ENCODE assay signal across 22 cellular contexts in genomic region chr10:129516846-129517679, GRCh38.
"Had no signal": no experiment of that assay in that cellular context is flagged by ENCODE, and none has a peak within 500 bp of the region (broad histone marks: within the 10 kb centered on the region; RNA-seq: fewer than 3 reads in every experiment).

No MANE protein-coding gene starts in this region.

- H3K4me3 ChIP-seq: dorsolateral prefrontal cortex, esophagus muscularis mucosa, gastrocnemius medialis, left ventricle myocardium inferior, lung, ovary, smooth muscle cell, tibial nerve, upper lobe of right lung had no signal

- H3K27ac Mint-ChIP-seq: nephron progenitor cell; progenitor cell of endocrine pancreas; stimulated activated effector memory CD8-positive, alpha-beta T cell treated with anti-CD3 and anti-CD28 coated beads, Interleukin-12 subunit alpha, Interleukin-12 subunit beta, amount 100 ng/mL, for 72 hours had no signal

- H3K9me3 ChIP-seq: esophagus muscularis mucosa, gastrocnemius medialis, left ventricle myocardium inferior, neutrophil, ovary, tibial nerve, upper lobe of right lung had no signal

- H3K4me2 ChIP-seq: smooth muscle cell had no signal

- H3K36me3 ChIP-seq: esophagus muscularis mucosa, gastrocnemius medialis, left ventricle myocardium inferior, neutrophil, ovary, upper lobe of right lung had no signal

- ATAC-seq: gastrocnemius medialis; stimulated activated naive CD8-positive, alpha-beta T cell treated with anti-CD3 and anti-CD28 coated beads, Interleukin-15, Interleukin-2, amounts not matched to agents 100 U/mL and 50 U/mL, for 24 hours; upper lobe of right lung had no signal

- H3K4me3 Mint-ChIP-seq: nephron progenitor cell; stimulated activated effector memory CD8-positive, alpha-beta T cell treated with anti-CD3 and anti-CD28 coated beads, Interleukin-12 subunit alpha, Interleukin-12 subunit beta, amount 100 ng/mL, for 72 hours had no signal

- H3K4me1 ChIP-seq: gastrocnemius medialis, tibial nerve, upper lobe of right lung had no signal

- H3K27me3 ChIP-seq: dorsolateral prefrontal cortex, esophagus muscularis mucosa, gastrocnemius medialis, neutrophil, ovary, tibial nerve, upper lobe of right lung had no signal

- H3K27me3 Mint-ChIP-seq: progenitor cell of endocrine pancreas had no signal

- H3K9me3 Mint-ChIP-seq: stimulated activated effector memory CD8-positive, alpha-beta T cell treated with anti-CD3 and anti-CD28 coated beads, Interleukin-12 subunit alpha, Interleukin-12 subunit beta, amount 100 ng/mL, for 72 hours had no signal

- H3K36me3 Mint-ChIP-seq: stimulated activated effector memory CD8-positive, alpha-beta T cell treated with anti-CD3 and anti-CD28 coated beads, Interleukin-12 subunit alpha, Interleukin-12 subunit beta, amount 100 ng/mL, for 72 hours had no signal

- H3K27ac ChIP-seq: dorsolateral prefrontal cortex, epithelial cell of prostate, esophagus muscularis mucosa, gastrocnemius medialis, left ventricle myocardium inferior, neutrophil, ovary, tibial nerve, upper lobe of right lung had no signal

- DNase-seq: central memory CD4-positive, alpha-beta T cell; cortex of kidney; dorsolateral prefrontal cortex; effector CD8-positive, alpha-beta T cell; gastrocnemius medialis; left ventricle myocardium inferior; mesenchymal stem cell; midbrain; nephron progenitor cell; ovary; right cardiac atrium; stimulated activated CD4-positive, alpha-beta T cell treated with anti-CD3 and anti-CD28 coated beads, Interleukin-4, amount 100 ng/mL, for 1 hour; stimulated activated naive CD8-positive, alpha-beta T cell treated with anti-CD3 and anti-CD28 coated beads, Interleukin-15, Interleukin-2, amounts not matched to agents 100 U/mL and 50 U/mL, for 24 hours; upper lobe of right lung had no signal
